In the genomic region with DNA sequence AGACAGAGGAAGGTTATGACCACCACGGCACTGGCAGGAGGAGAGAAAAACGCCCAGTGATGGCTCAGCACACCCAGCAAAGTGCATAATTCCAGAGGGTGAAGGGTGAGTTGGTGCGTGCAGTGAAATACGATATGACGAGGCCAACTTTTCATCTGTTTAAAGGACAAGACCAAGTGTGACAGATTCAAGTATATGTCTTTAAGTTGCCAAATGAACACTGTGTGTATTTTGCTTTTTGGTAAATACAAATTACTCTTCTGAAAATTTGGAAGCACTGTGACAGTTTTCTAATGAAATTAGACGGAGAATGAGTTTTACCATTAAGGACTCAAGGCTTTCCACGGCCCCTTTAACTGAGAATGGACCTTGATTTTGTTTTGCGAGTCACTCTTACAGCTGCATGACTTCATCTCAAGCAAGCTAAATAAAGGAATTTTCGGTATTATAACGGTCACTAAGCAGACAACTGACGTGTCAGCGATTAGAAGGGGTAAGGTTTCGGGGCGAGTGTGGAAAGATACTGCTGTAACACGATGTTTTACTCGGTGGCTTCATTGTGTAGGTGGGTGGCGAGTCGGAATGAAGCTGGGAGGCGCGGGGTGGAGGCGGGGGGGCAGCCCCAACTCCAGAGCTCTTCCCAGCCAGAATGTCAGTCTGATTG, we compare ENCODE assay signal across 12 cellular contexts. TPM values are rescaled to one million over a fixed set of nuclear protein-coding genes. Genes with fewer than 3 reads are reported as not detected.
DNase-seq lines count a peak whose midpoint lies in the region; ATAC-seq and TF ChIP-seq lines count a peak whose summit lies in the region.
"Had no signal": no experiment of that assay in that cellular context is flagged by ENCODE, and none has a peak within 500 bp of the region (broad histone marks: within the 10 kb centered on the region; RNA-seq: fewer than 3 reads in every experiment).

No MANE protein-coding gene starts in this region.

- WGBS in H9 (ENCODE audit: extremely low coverage, insufficient read length, low lambda C conversion rate): no CpG with 5 or more reads among the region's 21 CpGs

- H3K27me3 ChIP-seq in H9 (ENCODE audit: insufficient read depth, low read length) (no peaks in the 10 kb centered on the region), skeletal muscle satellite cell (ENCODE audit: control insufficient read depth, insufficient read depth, low read length) (no peaks in the 10 kb centered on the region)

- H2BK20ac ChIP-seq in H9 (ENCODE audit: low read depth, low read length, poor library complexity, severe bottlenecking): no peak overlapping the region

- H3K4me3 Mint-ChIP-seq in H9 (no peak overlapping the region), chondrocyte (ENCODE audit: unreplicated experiment) (peak overlapping the region; percentile 43)
- H3K4me3 Mint-ChIP-seq: T-helper 1 cell treated with Interleukin-12 subunit alpha and Interleukin-12 subunit beta and Interleukin-4 antibody, amounts not matched to agents 30 μg/mL and 1 μg/mL, for 36 hours had no signal

- H3K4me1 Mint-ChIP-seq in H9: peaks cover 50 to 54% of the 10 kb centered on the region in 2 experiments
- H3K4me1 Mint-ChIP-seq in chondrocyte (ENCODE audit: low read depth): peaks cover 100% of the 10 kb centered on the region

- H3K36me3 ChIP-seq in skeletal muscle satellite cell (ENCODE audit: insufficient read depth, low read length): peaks cover 6% of the 10 kb centered on the region

- no peak for TF ChIP-seq CTCF in H9 (conservative IDR thresholded peaks at IDR 0.05)
- no peak for TF ChIP-seq CTCF in chondrocyte (IDR thresholded peaks at IDR 0.05)

- H3K4ac ChIP-seq in H9 (ENCODE audit: low read depth, low read length): no peak overlapping the region

- no peak overlapping the region for H3K56ac ChIP-seq in H9 (ENCODE audit: insufficient read length, low read depth, low read length)

- H3K36me3 Mint-ChIP-seq in H9 (ENCODE audit: insufficient read depth in 1 of 3, low read depth in 3 of 3) (peaks cover 5 to 12% (median 7%) of the 10 kb centered on the region in 3 experiments; a peak in 6 of 7 replicates), chondrocyte (ENCODE audit: low read depth) (peaks cover 35% of the 10 kb centered on the region)

- no peaks in the 10 kb centered on the region for H3K9me3 ChIP-seq in H9 (ENCODE audit: control insufficient read depth, low read depth, low read length)
- H3K9me3 ChIP-seq in skeletal muscle satellite cell (replicated peaks; ENCODE audit: low read length): no peaks in the 10 kb centered on the region

- H2BK5ac ChIP-seq in H9 (ENCODE audit: insufficient read length, low read length): no peak overlapping the region

- H4K8ac ChIP-seq in H9 (replicated peaks; ENCODE audit: insufficient read length, low read depth, low read length): no peak overlapping the region

- no peak overlapping the region for H4K5ac ChIP-seq in H9 (ENCODE audit: insufficient read length, low read depth, low read length)

- H2BK12ac ChIP-seq in H9 (ENCODE audit: insufficient read length, low read depth, low read length): no peak overlapping the region

- no peak overlapping the region for H3T11ph ChIP-seq in H9 (ENCODE audit: low read length)

- H4K91ac ChIP-seq in H9 (ENCODE audit: insufficient read length, low read depth, low read length): no peak overlapping the region

- H3K9ac ChIP-seq in H9 (ENCODE audit: extremely low read depth, insufficient read length, low read length) (no peak overlapping the region), skeletal muscle satellite cell (ENCODE audit: low read depth, low read length) (peak overlapping the region; percentile 91)

- H3K4me2 ChIP-seq in H9 (ENCODE audit: insufficient read depth, insufficient read length, low read length) (no peak overlapping the region), skeletal muscle satellite cell (ENCODE audit: low read length) (peak overlapping the region; percentile 85)

- H2AFZ ChIP-seq in H9 (ENCODE audit: low read length): no peak overlapping the region

- H3K4me3 ChIP-seq in skeletal muscle satellite cell (ENCODE audit: low read length): peak overlapping the region; percentile 64

- ATAC-seq in GM19035 (IDR thresholded peaks at IDR 0.05; ENCODE audit: unreplicated experiment): no peak

- peak overlapping the region in 2 of 3 experiments; percentile 2 to 61; a peak in 2 of 7 replicates for H3K27ac Mint-ChIP-seq in H9
- peak overlapping the region; percentile 98 for H3K27ac Mint-ChIP-seq in chondrocyte (ENCODE audit: unreplicated experiment)
- H3K27ac Mint-ChIP-seq: T-helper 1 cell treated with Interleukin-12 subunit alpha and Interleukin-12 subunit beta and Interleukin-4 antibody, amounts not matched to agents 30 μg/mL and 1 μg/mL, for 36 hours had no signal

- H3K18ac ChIP-seq in H9 (ENCODE audit: insufficient read length, low read depth, low read length): no peak overlapping the region

- no peak overlapping the region for H2BK120ac ChIP-seq in H9 (ENCODE audit: low read depth, low read length, poor library complexity, severe bottlenecking)

- no peaks in the 10 kb centered on the region; the same call in 1 of the 2 replicates for H3K79me2 ChIP-seq in H9 (ENCODE audit: insufficient read depth, low read length)

- no peak overlapping the region for H2AK5ac ChIP-seq in H9 (ENCODE audit: insufficient read length, low read length)

- DNase-seq in H9: no peak
- no peak for DNase-seq in chondrocyte (ENCODE audit: low spot score)
- DNase-seq in kidney glomerular epithelial cell (lab: John Stamatoyannopoulos, UW): peak; percentile 86
- DNase-seq in iPS-NIHi7 (ENCODE audit: extremely low spot score): no peak
- no peak for DNase-seq in NCI-H2107 treated with DMSO at 0.1 percent for 48 hours (lab: John Stamatoyannopoulos, UW; ENCODE audit: unreplicated experiment)
- no peak for DNase-seq in cerebellar cortex (ENCODE audit: low spot score)
- DNase-seq: NCI-H82 had no signal

- H3K4me1 ChIP-seq in H9 (ENCODE audit: insufficient read depth, low read length): no peaks in the 10 kb centered on the region; the same call in 1 of the 2 replicates
- peaks cover 74% of the 10 kb centered on the region for H3K4me1 ChIP-seq in skeletal muscle satellite cell (ENCODE audit: control insufficient read depth, insufficient read depth, low read length)

- H3K14ac ChIP-seq in H9 (ENCODE audit: insufficient read depth, low read length): no peak overlapping the region

- H3K23me2 ChIP-seq in H9 (ENCODE audit: insufficient read length, low read depth, low read length, poor library complexity, severe bottlenecking): no peaks in the 10 kb centered on the region

- H4K20me1 ChIP-seq in H9 (ENCODE audit: control insufficient read depth, insufficient read depth, insufficient read length): no peaks in the 10 kb centered on the region

- no peaks in the 10 kb centered on the region for H3K79me1 ChIP-seq in H9 (ENCODE audit: insufficient read depth, low read depth, low read length, poor library complexity, severe bottlenecking)

- no peak overlapping the region for H3K27ac ChIP-seq in H9 (ENCODE audit: insufficient read length, low read depth, low read length)
- H3K27ac ChIP-seq: C4-2B had no signal

- H3K9me3 Mint-ChIP-seq in H9 (no peaks in the 10 kb centered on the region), chondrocyte (ENCODE audit: low read depth) (no peaks in the 10 kb centered on the region)

- H3K23ac ChIP-seq in H9 (ENCODE audit: insufficient read length, low read depth, low read length): no peak overlapping the region

- no peaks in the 10 kb centered on the region for H3K27me3 Mint-ChIP-seq in H9 (ENCODE audit: low read depth)
- no peaks in the 10 kb centered on the region for H3K27me3 Mint-ChIP-seq in chondrocyte (ENCODE audit: low read depth)

- no peak overlapping the region for H2BK15ac ChIP-seq in H9 (ENCODE audit: low read depth, low read length)

RNA-seq across cellular contexts. Expression of gene COL4A2, which starts 22.8 kb away (rescaled TPM):
- 68.8 and 76.5 TPM in 2 replicates for total RNA-seq in H9 (2021)
- 1,370 to 2,411 TPM (median 2,366 TPM) in 3 replicates for total RNA-seq in chondrocyte
- total RNA-seq in skeletal muscle satellite cell (2012; rRNA removed): 75.5 and 113 TPM in 2 replicates
- total RNA-seq: activated CD8-positive, alpha-beta memory T cell treated with anti-CD3 and anti-CD28 coated beads for 36 hours had no signal

RNA-seq across cellular contexts. Expression of gene COL4A1, which starts 23.0 kb away (rescaled TPM):
- total RNA-seq in H9 (2021) (73.1 and 74.6 TPM in 2 replicates), chondrocyte (2,319 to 5,210 TPM (median 5,209 TPM) in 3 replicates)
- total RNA-seq in skeletal muscle satellite cell (2012; rRNA removed): 112 and 149 TPM in 2 replicates
- total RNA-seq: activated CD8-positive, alpha-beta memory T cell treated with anti-CD3 and anti-CD28 coated beads for 36 hours had no signal

Comparison
In these comparisons a context has a peak if more than half of its experiments do, and no peak if none do; other contexts are left out.
1. RNA of gene COL4A2, which starts 22.8 kb away (total RNA-seq): 1,370 to 2,411 TPM in chondrocyte; 68.8 to 76.5 TPM in H9; every median in the first group is over 10 times any median in the second.
2. RNA of gene COL4A1, which starts 23.0 kb away (total RNA-seq): 2,319 to 5,210 TPM in chondrocyte; 73.1 to 74.6 TPM in H9; every median in the first group is over 10 times any median in the second.